Comparison of ENCODE assay signal across 10 cellular contexts in the genomic region with DNA sequence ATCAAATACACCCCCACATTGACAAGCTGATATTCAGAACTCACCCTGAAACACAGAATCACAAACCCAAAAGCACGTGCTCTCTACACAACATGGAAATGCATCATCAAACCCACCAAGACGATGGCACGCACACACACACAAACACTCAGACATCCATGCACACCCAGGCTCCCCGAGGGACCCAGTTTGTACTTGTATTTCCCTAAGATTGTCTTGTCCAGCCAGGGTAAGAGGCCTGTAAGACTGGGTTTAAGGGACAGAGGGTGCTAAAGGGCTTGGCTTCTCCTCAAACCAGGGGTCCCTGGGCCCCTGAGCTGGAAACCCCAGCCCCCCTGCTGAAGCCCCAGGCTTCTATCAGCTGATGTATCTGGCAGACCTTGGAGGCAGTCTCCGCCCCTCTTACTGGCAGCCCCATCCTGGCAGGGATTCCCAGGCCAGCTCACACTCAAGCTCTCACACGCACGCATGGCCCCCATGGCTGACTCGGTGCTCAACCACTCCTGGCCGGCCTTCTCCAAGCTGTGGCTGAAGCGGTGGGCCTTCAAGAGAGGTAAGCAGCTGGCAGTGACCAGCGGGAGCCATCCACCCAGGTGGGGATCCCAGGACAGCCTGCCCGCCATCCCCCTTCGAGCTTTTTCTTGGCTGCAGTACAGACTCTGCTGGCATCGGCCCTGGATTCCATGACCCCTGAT. TPM values are rescaled to one million over a fixed set of nuclear protein-coding genes. Genes with fewer than 3 reads are reported as not detected.
A peak's percentile ranks its signal among the peaks of the same experiment; 100 is the strongest.
DNase-seq lines count a peak whose midpoint lies in the region; ATAC-seq and TF ChIP-seq lines count a peak whose summit lies in the region.
"Had no signal": no experiment of that assay in that cellular context is flagged by ENCODE, and none has a peak within 500 bp of the region (broad histone marks: within the 10 kb centered on the region; RNA-seq: fewer than 3 reads in every experiment).

No MANE protein-coding gene starts in this region.

- no peak overlapping the region for H3K27ac ChIP-seq in upper lobe of right lung

- no peaks in the 10 kb centered on the region for H3K27me3 ChIP-seq in upper lobe of right lung

- TF ChIP-seq CTCF in upper lobe of right lung (IDR thresholded peaks at IDR 0.05): no peak

- H3K4me1 Mint-ChIP-seq in activated T-cell treated with anti-CD3 and anti-CD28 coated beads, Interleukin-2, amount 50 U/mL, for 72 hours (ENCODE audit: low read depth): peaks cover 48% of the 10 kb centered on the region
- H3K4me1 Mint-ChIP-seq in activated T-cell treated with anti-CD3 and anti-CD28 coated beads, Interleukin-2, amount 50 U/mL, for 4 hours (ENCODE audit: low read depth): peaks cover 76% of the 10 kb centered on the region
- H3K4me1 Mint-ChIP-seq in activated naive CD8-positive, alpha-beta T cell treated with anti-CD3 and anti-CD28 coated beads for 36 hours: peaks cover 39% of the 10 kb centered on the region

- no peak for ATAC-seq in activated T-cell treated with anti-CD3 and anti-CD28 coated beads, Interleukin-2, amount 50 U/mL, for 72 hours (replicated peaks in 1 of 2)
- ATAC-seq in activated T-cell treated with anti-CD3 and anti-CD28 coated beads, Interleukin-2, amount 50 U/mL, for 4 hours: no peak
- ATAC-seq in upper lobe of right lung: no peak
- ATAC-seq in HG02840 (IDR thresholded peaks at IDR 0.05; ENCODE audit: low FRiP score, unreplicated experiment): no peak
- ATAC-seq in HG02970 (IDR thresholded peaks at IDR 0.05; ENCODE audit: low FRiP score, unreplicated experiment): no peak
- ATAC-seq in GM18861 (IDR thresholded peaks at IDR 0.05; ENCODE audit: unreplicated experiment): no peak

- peaks cover 8 to 17% of the 10 kb centered on the region in 2 donors for H3K9me3 Mint-ChIP-seq in activated T-cell treated with anti-CD3 and anti-CD28 coated beads, Interleukin-2, amount 50 U/mL, for 72 hours
- peaks cover 6% of the 10 kb centered on the region for H3K9me3 Mint-ChIP-seq in activated T-cell treated with anti-CD3 and anti-CD28 coated beads, Interleukin-2, amount 50 U/mL, for 4 hours
- peaks cover 8% of the 10 kb centered on the region for H3K9me3 Mint-ChIP-seq in activated naive CD8-positive, alpha-beta T cell treated with anti-CD3 and anti-CD28 coated beads for 36 hours

- H3K27ac Mint-ChIP-seq in activated T-cell treated with anti-CD3 and anti-CD28 coated beads, Interleukin-2, amount 50 U/mL, for 72 hours: peak overlapping the region; percentile 79
- H3K27ac Mint-ChIP-seq in activated naive CD8-positive, alpha-beta T cell treated with anti-CD3 and anti-CD28 coated beads for 36 hours: peak overlapping the region; percentile 9

- H3K27me3 Mint-ChIP-seq in activated T-cell treated with anti-CD3 and anti-CD28 coated beads, Interleukin-2, amount 50 U/mL, for 72 hours (ENCODE audit: low read depth): no peaks in the 10 kb centered on the region
- H3K27me3 Mint-ChIP-seq in activated T-cell treated with anti-CD3 and anti-CD28 coated beads, Interleukin-2, amount 50 U/mL, for 4 hours (ENCODE audit: low read depth): no peaks in the 10 kb centered on the region
- no peaks in the 10 kb centered on the region for H3K27me3 Mint-ChIP-seq in activated naive CD8-positive, alpha-beta T cell treated with anti-CD3 and anti-CD28 coated beads for 36 hours

- H3K36me3 Mint-ChIP-seq in activated T-cell treated with anti-CD3 and anti-CD28 coated beads, Interleukin-2, amount 50 U/mL, for 72 hours (ENCODE audit: insufficient read depth in 2 of 2): peaks cover 17 to 30% of the 10 kb centered on the region in 2 donors
- H3K36me3 Mint-ChIP-seq in activated T-cell treated with anti-CD3 and anti-CD28 coated beads, Interleukin-2, amount 50 U/mL, for 4 hours (ENCODE audit: insufficient read depth): peaks cover 30% of the 10 kb centered on the region
- peaks cover 40% of the 10 kb centered on the region for H3K36me3 Mint-ChIP-seq in activated naive CD8-positive, alpha-beta T cell treated with anti-CD3 and anti-CD28 coated beads for 36 hours

- H3K36me3 ChIP-seq in upper lobe of right lung: no peaks in the 10 kb centered on the region

- no peak overlapping the region for H3K4me3 ChIP-seq in upper lobe of right lung

- no peak for DNase-seq in activated T-cell treated with anti-CD3 and anti-CD28 coated beads, Interleukin-2, amount 50 U/mL, for 72 hours
- no peak for DNase-seq in activated T-cell treated with anti-CD3 and anti-CD28 coated beads, Interleukin-2, amount 50 U/mL, for 4 hours
- no peak for DNase-seq in activated naive CD8-positive, alpha-beta T cell treated with anti-CD3 and anti-CD28 coated beads for 36 hours
- DNase-seq in iris pigment epithelial cell (ENCODE audit: low read depth): peak; percentile 16
- DNase-seq in upper lobe of right lung: peak; percentile 60
- DNase-seq: activated CD8-positive, alpha-beta memory T cell treated with anti-CD3 and anti-CD28 coated beads, Interleukin-2, amount 50 U/mL, for 4 hours; NCI-H774 had no signal

- H3K4me3 Mint-ChIP-seq in activated T-cell treated with anti-CD3 and anti-CD28 coated beads, Interleukin-2, amount 50 U/mL, for 72 hours: no peak overlapping the region
- no peak overlapping the region for H3K4me3 Mint-ChIP-seq in activated T-cell treated with anti-CD3 and anti-CD28 coated beads, Interleukin-2, amount 50 U/mL, for 4 hours
- no peak overlapping the region for H3K4me3 Mint-ChIP-seq in activated naive CD8-positive, alpha-beta T cell treated with anti-CD3 and anti-CD28 coated beads for 36 hours

- no peaks in the 10 kb centered on the region for H3K9me3 ChIP-seq in upper lobe of right lung

- intact Hi-C loops in upper lobe of right lung (cut with DNase I): no loop called here

- no peaks in the 10 kb centered on the region for H3K4me1 ChIP-seq in upper lobe of right lung

RNA-seq across cellular contexts. Expression of a gene that starts 6.6 kb away (rescaled TPM):
- total RNA-seq in activated T-cell treated with anti-CD3 and anti-CD28 coated beads, Interleukin-2, amount 50 U/mL, for 72 hours: 10 to 100 TPM; 32.8 to 42.7 TPM
- total RNA-seq in activated T-cell treated with anti-CD3 and anti-CD28 coated beads, Interleukin-2, amount 50 U/mL, for 4 hours: 10 to 100 TPM; 33.2 to 38.6 (median 35.4) TPM
- 10 to 100 TPM; 26.3 to 30.8 TPM for total RNA-seq in activated naive CD8-positive, alpha-beta T cell treated with anti-CD3 and anti-CD28 coated beads for 36 hours
- 50.4 TPM for total RNA-seq in upper lobe of right lung

Comparison
In these comparisons a context has a peak if more than half of its experiments do, and no peak if none do; other contexts are left out.
1. DNase-seq: peak in iris pigment epithelial cell (single experiment) and upper lobe of right lung (single experiment); none in activated T-cell treated with anti-CD3 and anti-CD28 coated beads, Interleukin-2, amount 50 U/mL, for 72 hours (0 of 2), activated T-cell treated with anti-CD3 and anti-CD28 coated beads, Interleukin-2, amount 50 U/mL, for 4 hours (single experiment) and activated naive CD8-positive, alpha-beta T cell treated with anti-CD3 and anti-CD28 coated beads for 36 hours (single experiment).